ENCODE assay signal across 1 cellular context in the genomic region with DNA sequence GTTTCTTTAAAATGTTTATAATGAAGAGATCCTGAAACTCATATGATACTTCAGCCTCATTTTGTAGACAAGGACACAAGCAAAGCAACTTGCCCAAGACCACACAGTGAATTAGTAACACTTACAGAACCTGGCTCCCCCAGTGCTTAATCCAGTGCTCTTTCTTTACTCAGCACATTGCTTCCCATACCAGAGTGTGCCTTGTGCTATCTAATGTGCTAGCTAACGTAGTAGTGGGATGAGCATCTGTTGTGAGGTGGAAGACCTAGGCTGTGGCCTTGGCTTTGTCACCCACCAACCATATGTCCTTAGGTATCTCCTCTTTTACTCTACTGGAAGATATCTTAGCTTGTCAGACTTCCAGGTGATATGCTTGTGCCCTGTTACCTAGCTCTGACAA.
TF ChIP-seq lines count a peak whose summit lies in the region.

No MANE protein-coding gene starts in this region.

TF ChIP-seq in HepG2, 621 proteins besides CTCF, POLR2A, EP300 and RAD21:
- TF ChIP-seq ZNF282 (IDR thresholded peaks at IDR 0.05; ENCODE audit: partially characterized antibody) (no peak), ZFP1 (CRISPR knock-in tag; IDR thresholded peaks at IDR 0.05) (no peak), ZNF776 (CRISPR knock-in tag; IDR thresholded peaks at IDR 0.05) (no peak), ZNF788 (CRISPR knock-in tag; IDR thresholded peaks at IDR 0.05; ENCODE audit: borderline replicate concordance) (no peak), ZNF12 (CRISPR knock-in tag; IDR thresholded peaks at IDR 0.05) (peak; percentile 98), ZBTB8A (CRISPR knock-in tag; IDR thresholded peaks at IDR 0.05; ENCODE audit: borderline replicate concordance, low read depth) (no peak), ZMAT3 (CRISPR knock-in tag; conservative IDR thresholded peaks at IDR 0.05) (no peak)
